In genomic region chr4:121330180-121330665, GRCh38 we compare ENCODE assay signal across 25 cellular contexts. TPM values are rescaled to one million over a fixed set of nuclear protein-coding genes. Genes with fewer than 3 reads are reported as not detected.
"Had no signal": no experiment of that assay in that cellular context is flagged by ENCODE, and none has a peak within 500 bp of the region (broad histone marks: within the 10 kb centered on the region; RNA-seq: fewer than 3 reads in every experiment).

No MANE protein-coding gene starts in this region.

- H3K9me3 Mint-ChIP-seq: activated B cell treated with CpG ODN at 0.5 μM for 24 hours; activated CD4-positive, alpha-beta T cell treated with anti-CD3 and anti-CD28 coated beads, Interleukin-2, amount 10 ng/mL, durations not matched to agents 24 days and 14 days; activated naive CD4-positive, alpha-beta T cell treated with anti-CD3 and anti-CD28 coated beads for 36 hours; activated T-cell treated with anti-CD3 and anti-CD28 coated beads, Interleukin-2, amount 50 U/mL, for 24 hours; brain; central memory CD8-positive, alpha-beta T cell; T-cell had no signal

- H3K4me1 Mint-ChIP-seq: activated B cell treated with CpG ODN at 0.5 μM for 24 hours; activated CD4-positive, alpha-beta T cell treated with anti-CD3 and anti-CD28 coated beads, Interleukin-2, amount 10 ng/mL, durations not matched to agents 24 days and 14 days; central memory CD8-positive, alpha-beta T cell; T-cell had no signal

- H3K27ac Mint-ChIP-seq: activated B cell treated with CpG ODN at 0.5 μM for 24 hours; activated CD4-positive, alpha-beta T cell treated with anti-CD3 and anti-CD28 coated beads, Interleukin-2, amount 10 ng/mL, durations not matched to agents 24 days and 14 days; activated CD8-positive, alpha-beta memory T cell treated with anti-CD3 and anti-CD28 coated beads, Interleukin-2, amount 10 ng/mL, durations not matched to agents 7 days and 5 days; activated naive CD4-positive, alpha-beta T cell treated with anti-CD3 and anti-CD28 coated beads for 36 hours; activated naive CD8-positive, alpha-beta T cell; activated T-cell treated with anti-CD3 and anti-CD28 coated beads, Interleukin-2, amount 50 U/mL, for 24 hours; brain; T-cell had no signal

- ATAC-seq: activated CD8-positive, alpha-beta memory T cell treated with anti-CD3 and anti-CD28 coated beads, Interleukin-2, amount 10 ng/mL, durations not matched to agents 7 days and 5 days; T-cell had no signal

- H3K4me3 ChIP-seq: PC-9 had no signal

- H3K27me3 Mint-ChIP-seq: brain had no signal

- H3K4me3 Mint-ChIP-seq: activated B cell treated with CpG ODN at 0.5 μM for 24 hours; activated CD4-positive, alpha-beta T cell treated with anti-CD3 and anti-CD28 coated beads, Interleukin-2, amount 10 ng/mL, durations not matched to agents 24 days and 14 days; activated CD8-positive, alpha-beta memory T cell treated with anti-CD3 and anti-CD28 coated beads, Interleukin-2, amount 10 ng/mL, durations not matched to agents 7 days and 5 days; activated naive CD4-positive, alpha-beta T cell treated with anti-CD3 and anti-CD28 coated beads for 36 hours; activated naive CD8-positive, alpha-beta T cell; activated T-cell treated with anti-CD3 and anti-CD28 coated beads, Interleukin-2, amount 50 U/mL, for 24 hours; brain; central memory CD8-positive, alpha-beta T cell; T-cell had no signal

- H3K36me3 Mint-ChIP-seq: activated CD8-positive, alpha-beta memory T cell treated with anti-CD3 and anti-CD28 coated beads, Interleukin-2, amount 10 ng/mL, durations not matched to agents 7 days and 5 days; activated naive CD8-positive, alpha-beta T cell; brain; T-cell had no signal

- DNase-seq: activated B cell treated with CpG ODN at 0.5 μM for 24 hours; activated CD4-positive, alpha-beta T cell treated with anti-CD3 and anti-CD28 coated beads for 1 hour; activated CD4-positive, alpha-beta T cell treated with anti-CD3 and anti-CD28 coated beads, Interleukin-2, amount 10 ng/mL, durations not matched to agents 24 days and 14 days; activated CD4-positive, alpha-beta T cell treated with anti-CD3 and anti-CD28 coated beads, Interleukin-2, amount 50 U/mL, for 48 hours; activated CD8-positive, alpha-beta memory T cell treated with anti-CD3 and anti-CD28 coated beads, Interleukin-2, amount 10 ng/mL, durations not matched to agents 7 days and 5 days; activated gamma-delta T cell; activated naive CD4-positive, alpha-beta T cell treated with anti-CD3 and anti-CD28 coated beads for 36 hours; activated T-cell treated with anti-CD3 and anti-CD28 coated beads, Interleukin-2, amount 50 U/mL, for 24 hours; Karpas-422; MM.1S; NCI-H1105 treated with DMSO at 0.1 percent for 48 hours; NCI-H146; NCI-H187 treated with DMSO at 0.1 percent for 48 hours; NCI-H2081 treated with DMSO at 0.1 percent for 48 hours; NCI-H446; NCI-H524; PC-9; SHP77 treated with DMSO at 0.1 percent for 48 hours; T-cell; T-helper 2 cell; T1000 had no signal

RNA-seq across cellular contexts. Expression of gene QRFPR, which starts 50.6 kb away (rescaled TPM):
- total RNA-seq: activated B cell treated with CpG ODN at 0.5 μM for 24 hours; activated CD4-positive, alpha-beta T cell treated with anti-CD3 and anti-CD28 coated beads, Interleukin-2, amount 10 ng/mL, durations not matched to agents 24 days and 14 days; activated CD8-positive, alpha-beta memory T cell treated with anti-CD3 and anti-CD28 coated beads, Interleukin-2, amount 10 ng/mL, durations not matched to agents 7 days and 5 days; activated naive CD4-positive, alpha-beta T cell treated with anti-CD3 and anti-CD28 coated beads for 36 hours; astrocyte; T-cell had no signal
